In genomic region chr19:47296036-47296435, GRCh38 we compare ENCODE assay signal across 8 cellular contexts. TPM values are rescaled to one million over a fixed set of nuclear protein-coding genes. Genes with fewer than 3 reads are reported as not detected.
DNase-seq lines count a peak whose midpoint lies in the region; ATAC-seq and TF ChIP-seq lines count a peak whose summit lies in the region.

No MANE protein-coding gene starts in this region.

- in situ Hi-C loops in GM13976 (cut with MboI; ENCODE audit: low sequenced_read_pairs, unreplicated experiment) = loop anchor here (10.0 kb wide), 3 partner anchors 89 to 409 kb away; partner anchors contain the start of gene MEIS3

- ATAC-seq in heart right ventricle (peak; percentile 67 to 88 (median 85)), HG03457 (IDR thresholded peaks at IDR 0.05; ENCODE audit: unreplicated experiment) (no peak), GM19328 (IDR thresholded peaks at IDR 0.05; ENCODE audit: unreplicated experiment) (no peak)

- no peak overlapping the region for H3K9ac ChIP-seq in adipocyte (ENCODE audit: low read length)

- no peaks in the 10 kb centered on the region for H3K36me3 ChIP-seq in adipocyte (ENCODE audit: control insufficient read depth, insufficient read depth, low read length, severe bottlenecking)
- H3K36me3 ChIP-seq in heart right ventricle = peaks cover 0 to 16% (median 0%) of the 10 kb centered on the region in 9 donors

- TF ChIP-seq CTCF in GM13976 (IDR thresholded peaks at IDR 0.05; ENCODE audit: borderline replicate concordance, control extremely low read depth, extremely low read depth, insufficient read depth, missing control alignments) (peak; percentile 81), heart right ventricle (IDR thresholded peaks at IDR 0.05) (peak; percentile 57 to 85 (median 76))

- H3K4me3 ChIP-seq in adipocyte (ENCODE audit: low read length) = no peak overlapping the region
- H3K4me3 ChIP-seq in heart right ventricle = no peak overlapping the region

- H3K9me3 ChIP-seq in adipocyte (ENCODE audit: control insufficient read depth, low read length) = no peaks in the 10 kb centered on the region
- H3K9me3 ChIP-seq in heart right ventricle = no peaks in the 10 kb centered on the region

- H3K27me3 ChIP-seq in adipocyte (replicated peaks; ENCODE audit: control insufficient read depth, insufficient read depth, low read length) = no peaks in the 10 kb centered on the region
- no peaks in the 10 kb centered on the region for H3K27me3 ChIP-seq in heart right ventricle

- 30 to 32% methylated on average over 12 of the region's 12 CpGs for WGBS in heart right ventricle, 2 donors

- DNase-seq in GM13976 (ENCODE audit: low spot score) = peak; percentile 81
- peak; percentile 90 for DNase-seq in NCI-H1694 (lab: John Stamatoyannopoulos, UW)
- peak; percentile 37 to 82 (median 73) for DNase-seq in T-helper 1 cell
- peak; percentile 96 for DNase-seq in adipocyte (ENCODE audit: low read depth)
- DNase-seq in heart right ventricle = peak; percentile 32 to 83
- peak; percentile 77 for DNase-seq in retina

- no peak overlapping the region for H3K27ac ChIP-seq in heart right ventricle

- intact Hi-C loops in heart right ventricle (cut with DNase I) = loop anchor here in 6 of 10 donors (1.0 to 10.0 kb wide), 5 partner anchors 95 to 409 kb away; no protein-coding TSS in a partner anchor

- H3K4me1 ChIP-seq in adipocyte (ENCODE audit: control insufficient read depth, insufficient read depth, low read length) (no peaks in the 10 kb centered on the region), heart right ventricle (peaks cover 0 to 5% (median 0%) of the 10 kb centered on the region in 9 donors)

RNA-seq across cellular contexts. Expression of gene C5AR1, which starts 13.6 kb away (rescaled TPM):
- total RNA-seq in heart right ventricle = 10 to 100 TPM in 3 of 10 donors, 1 to 10 TPM in 7; 4.5 to 18.6 (median 6.9) TPM
- 1 to 10 TPM; 1.7 to 5.4 TPM for polyA plus RNA-seq in heart right ventricle

RNA-seq across cellular contexts. Expression of gene INAFM1, which starts 21.4 kb away (rescaled TPM):
- 10 to 100 TPM in 8 of 10 donors, 1 to 10 TPM in 2; 9.2 to 14.2 (median 11.6) TPM for total RNA-seq in heart right ventricle
- 10 to 100 TPM; 13.7 to 16.4 TPM for polyA plus RNA-seq in heart right ventricle

RNA-seq across cellular contexts. Expression of gene C5AR2, which starts 35.9 kb away (rescaled TPM):
- total RNA-seq in heart right ventricle = 1 to 10 TPM in 3 of 10 donors, under 1 TPM in 7; 0.28 to 2.3 (median 0.59) TPM
- polyA plus RNA-seq in heart right ventricle = under 1 TPM; 0.22 to 0.51 TPM

RNA-seq across cellular contexts. Expression of gene CCDC9, which starts 39.7 kb away (rescaled TPM):
- total RNA-seq in heart right ventricle = 10 to 100 TPM; 14.2 to 28.7 (median 17.4) TPM
- polyA plus RNA-seq in heart right ventricle = 10 to 100 TPM; 15.8 to 31.1 TPM

RNA-seq across cellular contexts. Expression of gene DHX34, which starts 53.1 kb away (rescaled TPM):
- 1 to 10 TPM; 4.4 to 8.8 (median 5.5) TPM for total RNA-seq in heart right ventricle
- 10 to 100 TPM in 1 of 2 donors, 1 to 10 TPM in 1; 9.7 to 11.7 TPM for polyA plus RNA-seq in heart right ventricle

Comparison
In these comparisons a context has a peak if more than half of its experiments do, and no peak if none do; other contexts are left out.
1. ATAC-seq: peak in heart right ventricle (8 of 8); none in HG03457 (single experiment) and GM19328 (single experiment).
2. Peak in every context shown above with its lines, with median percentiles within 50 percentile points of each other: DNase-seq.